12 cellular contexts compared by ENCODE assay signal in genomic region chr14:95256776-95257060, GRCh38.
DNase-seq lines count a peak whose midpoint lies in the region; ATAC-seq and TF ChIP-seq lines count a peak whose summit lies in the region.
"Had no signal": no experiment of that assay in that cellular context is flagged by ENCODE, and none has a peak within 500 bp of the region (broad histone marks: within the 10 kb centered on the region; RNA-seq: fewer than 3 reads in every experiment).

No MANE protein-coding gene starts in this region.

- H4K8ac ChIP-seq in mesenchymal stem cell (ENCODE audit: low read length), result no peak overlapping the region

- no peak overlapping the region for H3K4me3 Mint-ChIP-seq in activated CD8-positive, alpha-beta memory T cell treated with anti-CD3 and anti-CD28 coated beads, Interleukin-2, amount 10 ng/mL, durations not matched to agents 7 days and 5 days

- no peak overlapping the region for H3K27ac Mint-ChIP-seq in activated CD8-positive, alpha-beta memory T cell treated with anti-CD3 and anti-CD28 coated beads, Interleukin-2, amount 10 ng/mL, durations not matched to agents 7 days and 5 days

- H3K36me3 ChIP-seq in mesenchymal stem cell (ENCODE audit: control insufficient read depth in 1 of 2, insufficient read depth in 2 of 2, low read depth in 1 of 2, low read length in 2 of 2) (peaks cover 0 to 15% of the 10 kb centered on the region in 2 experiments), upper lobe of right lung (no peaks in the 10 kb centered on the region)
- H3K36me3 ChIP-seq: BLaER1 treated with 17β-estradiol and CSF1 and Interleukin-3, amounts not matched to agents 10 nM and 100 nM had no signal

- H3K4me3 ChIP-seq in mesenchymal stem cell (ENCODE audit: insufficient read depth in 1 of 2, low read depth in 1 of 2, low read length in 2 of 2), result no peak overlapping the region
- H3K4me3 ChIP-seq in upper lobe of right lung, result no peak overlapping the region
- H3K4me3 ChIP-seq: BLaER1 treated with 17β-estradiol and CSF1 and Interleukin-3, amounts not matched to agents 10 nM and 100 nM had no signal

- CTCF ChIA-PET in activated CD8-positive, alpha-beta memory T cell treated with anti-CD3 and anti-CD28 coated beads, Interleukin-2, amount 10 ng/mL, durations not matched to agents 7 days and 5 days (lab: Charles Lee), result no interaction called here

- intact Hi-C loops in upper lobe of right lung (cut with DNase I), result no loop called here

- peaks cover 2% of the 10 kb centered on the region for H3K27me3 Mint-ChIP-seq in activated CD8-positive, alpha-beta memory T cell treated with anti-CD3 and anti-CD28 coated beads, Interleukin-2, amount 10 ng/mL, durations not matched to agents 7 days and 5 days

- no peak overlapping the region for H4K91ac ChIP-seq in mesenchymal stem cell (ENCODE audit: low read length)

- no peaks in the 10 kb centered on the region for H3K9me3 ChIP-seq in mesenchymal stem cell (ENCODE audit: control insufficient read depth, low read length)
- no peaks in the 10 kb centered on the region for H3K9me3 ChIP-seq in upper lobe of right lung
- H3K9me3 ChIP-seq: BLaER1 treated with 17β-estradiol and CSF1 and Interleukin-3, amounts not matched to agents 10 nM and 100 nM had no signal

- no peak overlapping the region for H2BK120ac ChIP-seq in mesenchymal stem cell (ENCODE audit: low read depth, low read length)

- H2AFZ ChIP-seq in mesenchymal stem cell (ENCODE audit: low read depth, low read length), result no peak overlapping the region

- no peak overlapping the region for H3K14ac ChIP-seq in mesenchymal stem cell (ENCODE audit: low read length in 2 of 2)

- TF ChIP-seq CTCF in upper lobe of right lung (IDR thresholded peaks at IDR 0.05), result no peak

- H3K36me3 Mint-ChIP-seq in activated CD8-positive, alpha-beta memory T cell treated with anti-CD3 and anti-CD28 coated beads, Interleukin-2, amount 10 ng/mL, durations not matched to agents 7 days and 5 days, result no peaks in the 10 kb centered on the region

- H3K4me1 ChIP-seq in mesenchymal stem cell (ENCODE audit: control insufficient read depth, insufficient read depth, low read depth, low read length) (peaks cover 59% of the 10 kb centered on the region), upper lobe of right lung (peaks cover 9% of the 10 kb centered on the region)

- H2AK5ac ChIP-seq in mesenchymal stem cell (ENCODE audit: low read length, severe bottlenecking), result peak overlapping the region; percentile 61

- ATAC-seq in activated CD8-positive, alpha-beta memory T cell treated with anti-CD3 and anti-CD28 coated beads, Interleukin-2, amount 10 ng/mL, durations not matched to agents 7 days and 5 days, result no peak
- no peak for ATAC-seq in upper lobe of right lung

- H3K23ac ChIP-seq in mesenchymal stem cell (ENCODE audit: low read length in 2 of 2), result no peak overlapping the region

- H2BK5ac ChIP-seq in mesenchymal stem cell (ENCODE audit: low read depth, low read length, poor library complexity, severe bottlenecking), result no peak overlapping the region

- H3K4me2 ChIP-seq in mesenchymal stem cell (ENCODE audit: low read length, poor library complexity, severe bottlenecking), result no peak overlapping the region

- no peaks in the 10 kb centered on the region for H3K27me3 ChIP-seq in mesenchymal stem cell (ENCODE audit: control insufficient read depth in 1 of 2, insufficient read depth in 1 of 2, low read length in 2 of 2)
- no peaks in the 10 kb centered on the region for H3K27me3 ChIP-seq in upper lobe of right lung
- H3K27me3 ChIP-seq: BLaER1 treated with 17β-estradiol and CSF1 and Interleukin-3, amounts not matched to agents 10 nM and 100 nM had no signal

- no peak overlapping the region for H3K9ac ChIP-seq in mesenchymal stem cell (ENCODE audit: low read length)
- H3K9ac ChIP-seq: BLaER1 treated with 17β-estradiol and CSF1 and Interleukin-3, amounts not matched to agents 10 nM and 100 nM had no signal

- H3K4ac ChIP-seq in mesenchymal stem cell (ENCODE audit: low read depth in 1 of 2, low read length in 2 of 2), result no peak overlapping the region

- WGBS in mesenchymal stem cell, result 96% methylated on average over 3 of the region's 3 CpGs

- peak; percentile 15 for DNase-seq in activated CD8-positive, alpha-beta memory T cell treated with anti-CD3 and anti-CD28 coated beads, Interleukin-2, amount 10 ng/mL, durations not matched to agents 7 days and 5 days
- DNase-seq in activated CD8-positive, alpha-beta memory T cell treated with anti-CD3 and anti-CD28 coated beads, Interleukin-2, amount 50 U/mL, for 4 hours, result no peak
- DNase-seq in caudate nucleus (lab: John Stamatoyannopoulos, UW), result no peak
- no peak for DNase-seq in mesenchymal stem cell
- DNase-seq in upper lobe of right lung, result no peak
- DNase-seq in superior temporal gyrus (ENCODE audit: extremely low spot score), result no peak
- DNase-seq in NCI-H1694 treated with DMSO at 0.1 percent for 48 hours (lab: John Stamatoyannopoulos, UW), result no peak
- DNase-seq: 8988T, H7, Kasumi-1 had no signal

- H3K79me1 ChIP-seq in mesenchymal stem cell (replicated peaks; ENCODE audit: low read length, poor library complexity, severe bottlenecking), result peaks cover 38% of the 10 kb centered on the region

- peaks cover 7% of the 10 kb centered on the region for H3K4me1 Mint-ChIP-seq in activated CD8-positive, alpha-beta memory T cell treated with anti-CD3 and anti-CD28 coated beads, Interleukin-2, amount 10 ng/mL, durations not matched to agents 7 days and 5 days

- H2BK12ac ChIP-seq in mesenchymal stem cell (ENCODE audit: low read length in 2 of 2), result no peak overlapping the region

- no peak overlapping the region for H2BK15ac ChIP-seq in mesenchymal stem cell (ENCODE audit: low read depth, poor library complexity, severe bottlenecking)

- H3K27ac ChIP-seq in caudate nucleus (ENCODE audit: low read depth, low read length) (peak overlapping the region; percentile 68), mesenchymal stem cell (ENCODE audit: low read length, poor library complexity, severe bottlenecking) (no peak overlapping the region), temporal lobe (ENCODE audit: low read depth, low read length) (peak overlapping the region; percentile 47), upper lobe of right lung (no peak overlapping the region)
- H3K27ac ChIP-seq: BLaER1 treated with 17β-estradiol and CSF1 and Interleukin-3, amounts not matched to agents 10 nM and 100 nM had no signal

- no peaks in the 10 kb centered on the region for H3K9me3 Mint-ChIP-seq in activated CD8-positive, alpha-beta memory T cell treated with anti-CD3 and anti-CD28 coated beads, Interleukin-2, amount 10 ng/mL, durations not matched to agents 7 days and 5 days (ENCODE audit: low read depth)

- H3K18ac ChIP-seq in mesenchymal stem cell (ENCODE audit: low read depth in 1 of 2, low read length in 2 of 2), result no peak overlapping the region

Comparison
In these comparisons a context has a peak if more than half of its experiments do, and no peak if none do; other contexts are left out.
1. H3K27ac ChIP-seq: peak in caudate nucleus (single experiment) and temporal lobe (single experiment); none in mesenchymal stem cell (single experiment) and upper lobe of right lung (single experiment).